ENCODE assay signal across 18 cellular contexts in genomic region chr10:8407561-8408021, GRCh38.
DNase-seq lines count a peak whose midpoint lies in the region; ATAC-seq and TF ChIP-seq lines count a peak whose summit lies in the region.
"Had no signal": no experiment of that assay in that cellular context is flagged by ENCODE, and none has a peak within 500 bp of the region (broad histone marks: within the 10 kb centered on the region; RNA-seq: fewer than 3 reads in every experiment).

No MANE protein-coding gene starts in this region.

- no peak for TF ChIP-seq POLR2A in GM18505 (IDR thresholded peaks at IDR 0.05; ENCODE audit: borderline replicate concordance, extremely low read depth, insufficient read depth, insufficient read length)

- no peak overlapping the region for H3K27ac ChIP-seq in CD4-positive, CD25-positive, alpha-beta regulatory T cell (ENCODE audit: insufficient read depth, low read length, poor library complexity, severe bottlenecking)
- peak overlapping the region; percentile 30; the same call in 1 of the 2 replicates for H3K27ac ChIP-seq in HUES6 (ENCODE audit: low read depth, low read length)
- H3K27ac ChIP-seq: SJSA1 had no signal

- no peak for ATAC-seq in CD4-positive, CD25-positive, alpha-beta regulatory T cell (ENCODE audit: low read depth in 2 of 2)
- ATAC-seq in T-helper 17 cell (peak; percentile 37), GM19324 (IDR thresholded peaks at IDR 0.05; ENCODE audit: low FRiP score, unreplicated experiment) (no peak), GM18505 (IDR thresholded peaks at IDR 0.05; ENCODE audit: unreplicated experiment) (no peak), GM18498 (IDR thresholded peaks at IDR 0.05; ENCODE audit: unreplicated experiment) (no peak)
- ATAC-seq: GM12878 had no signal

- H3K27me3 Mint-ChIP-seq in CD4-positive, CD25-positive, alpha-beta regulatory T cell: no peaks in the 10 kb centered on the region
- H3K27me3 Mint-ChIP-seq in T-helper 17 cell: no peaks in the 10 kb centered on the region

- H3K4me3 ChIP-seq in CD4-positive, CD25-positive, alpha-beta regulatory T cell (ENCODE audit: low read depth, low read length): no peak overlapping the region
- H3K4me3 ChIP-seq in HUES6 (ENCODE audit: low read depth, low read length): no peak overlapping the region
- H3K4me3 ChIP-seq: GM12878, SJSA1 had no signal

- H3K27me3 ChIP-seq in CD4-positive, CD25-positive, alpha-beta regulatory T cell (ENCODE audit: control insufficient read depth, insufficient read depth, low read length): no peaks in the 10 kb centered on the region
- no peaks in the 10 kb centered on the region for H3K27me3 ChIP-seq in HUES6 (ENCODE audit: control insufficient read depth, insufficient read depth, low read length)
- H3K27me3 ChIP-seq: SJSA1 had no signal

- peaks cover 30 to 53% (median 48%) of the 10 kb centered on the region in 4 donors for H3K4me1 Mint-ChIP-seq in CD4-positive, CD25-positive, alpha-beta regulatory T cell
- peaks cover 50% of the 10 kb centered on the region for H3K4me1 Mint-ChIP-seq in T-helper 17 cell

- peak overlapping the region in 2 of 3 donors; percentile 42 to 88 for H3K27ac Mint-ChIP-seq in CD4-positive, CD25-positive, alpha-beta regulatory T cell
- H3K27ac Mint-ChIP-seq in T-helper 17 cell: peak overlapping the region; percentile 99

- no peaks in the 10 kb centered on the region for H3K9me3 ChIP-seq in CD4-positive, CD25-positive, alpha-beta regulatory T cell (ENCODE audit: control insufficient read depth in 2 of 2, low read length in 2 of 2)
- no peaks in the 10 kb centered on the region for H3K9me3 ChIP-seq in HUES6 (ENCODE audit: control insufficient read depth, insufficient read depth, low read depth, low read length)
- no peaks in the 10 kb centered on the region for H3K9me3 ChIP-seq in T-helper 17 cell (ENCODE audit: control insufficient read depth, low read length, poor library complexity, severe bottlenecking)
- H3K9me3 ChIP-seq: SJSA1 had no signal

- no peaks in the 10 kb centered on the region for H3K9me3 Mint-ChIP-seq in CD4-positive, CD25-positive, alpha-beta regulatory T cell
- H3K9me3 Mint-ChIP-seq: H9 had no signal

- H3K36me3 ChIP-seq in CD4-positive, CD25-positive, alpha-beta regulatory T cell (ENCODE audit: control insufficient read depth, insufficient read depth, low read length): no peaks in the 10 kb centered on the region
- no peaks in the 10 kb centered on the region for H3K36me3 ChIP-seq in HUES6 (ENCODE audit: control insufficient read depth, insufficient read depth, low read length)
- H3K36me3 ChIP-seq: SJSA1 had no signal

- no peak overlapping the region for H3K9ac ChIP-seq in HUES6 (ENCODE audit: low read length)

- no peak for DNase-seq in CD4-positive, CD25-positive, alpha-beta regulatory T cell
- no peak for DNase-seq in T-helper 17 cell
- peak; percentile 72 for DNase-seq in islet precursor cell
- no peak for DNase-seq in LoVo (ENCODE audit: low spot score)
- DNase-seq: DND-41, GDM1, H9, NCI-H1048, NCI-H1436 treated with DMSO at 0.1 percent for 48 hours, NCI-H2029 treated with DMSO at 0.1 percent for 48 hours, NCI-H2171 treated with DMSO at 0.1 percent for 48 hours, NCI-H774 had no signal

- peaks cover 3% of the 10 kb centered on the region for H3K36me3 Mint-ChIP-seq in CD4-positive, CD25-positive, alpha-beta regulatory T cell
- peaks cover 3% of the 10 kb centered on the region for H3K36me3 Mint-ChIP-seq in T-helper 17 cell (ENCODE audit: low read depth)

- H3K4me3 Mint-ChIP-seq in CD4-positive, CD25-positive, alpha-beta regulatory T cell: peak overlapping the region in 1 of 4 donors; percentile 7
- H3K4me3 Mint-ChIP-seq in T-helper 17 cell: peak overlapping the region; percentile 47
- H3K4me3 Mint-ChIP-seq: H9 had no signal

- peaks cover 42% of the 10 kb centered on the region for H3K4me1 ChIP-seq in CD4-positive, CD25-positive, alpha-beta regulatory T cell (ENCODE audit: control insufficient read depth, insufficient read depth, low read length, poor library complexity, severe bottlenecking)
- peaks cover 13% of the 10 kb centered on the region for H3K4me1 ChIP-seq in HUES6 (ENCODE audit: control insufficient read depth, insufficient read depth, low read length)
